Comparison of ENCODE assay signal across 21 cellular contexts in the genomic region with DNA sequence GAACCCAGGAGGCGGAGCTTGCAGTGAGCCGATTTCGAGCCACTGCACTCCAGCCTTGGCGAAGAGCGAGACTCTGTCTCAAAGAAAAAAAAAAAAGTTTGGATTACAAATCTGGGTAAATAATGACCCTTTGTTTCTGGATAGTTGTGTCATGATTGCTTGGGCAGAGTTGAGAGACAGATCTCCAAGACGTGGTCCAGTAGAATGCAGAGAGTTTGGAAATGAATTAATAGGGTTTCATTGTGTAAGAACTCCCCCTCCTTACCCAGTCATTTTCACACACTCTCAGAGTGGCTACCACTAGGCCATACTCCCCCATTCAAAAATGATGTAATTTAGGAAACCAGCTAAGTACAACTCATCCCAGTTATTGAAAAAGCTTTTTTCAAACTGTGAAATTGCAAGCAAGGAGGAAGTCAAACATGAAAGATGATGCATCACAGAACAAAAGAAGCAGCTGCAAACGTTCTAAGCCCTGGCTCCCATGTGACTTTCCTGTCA.
DNase-seq lines count a peak whose midpoint lies in the region; ATAC-seq, FAIRE-seq and TF ChIP-seq lines count a peak whose summit lies in the region.
"Had no signal": no experiment of that assay in that cellular context is flagged by ENCODE, and none has a peak within 500 bp of the region (broad histone marks: within the 10 kb centered on the region; RNA-seq: fewer than 3 reads in every experiment).

No MANE protein-coding gene starts in this region.

- no peak overlapping the region for H3K27ac ChIP-seq in gastroesophageal sphincter
- H3K27ac ChIP-seq: coronary artery, left lung had no signal

- ATAC-seq in Right ventricle myocardium superior (ENCODE audit: poor library complexity) (peak; percentile 67), gastroesophageal sphincter (peak; percentile 83), HG02852 (IDR thresholded peaks at IDR 0.05; ENCODE audit: unreplicated experiment) (no peak)
- ATAC-seq: activated naive CD8-positive, alpha-beta T cell treated with anti-CD3 and anti-CD28 coated beads, Interleukin-2, amount 50 U/mL, for 24 hours; left lung; natural killer cell treated with Interleukin-12 subunit alpha and Interleukin-12 subunit beta and Interleukin-15 and Interleukin-18, amount 100 ng/mL, for 72 hours had no signal

- TF ChIP-seq EP300 in gastroesophageal sphincter (IDR thresholded peaks at IDR 0.05): no peak

- H3K9me3 ChIP-seq in gastroesophageal sphincter: peaks cover 0 to 19% (median 0%) of the 10 kb centered on the region in 3 donors

- no peaks in the 10 kb centered on the region for H3K4me1 ChIP-seq in gastroesophageal sphincter
- H3K4me1 ChIP-seq: left lung had no signal

- in situ Hi-C loops in SK-MEL-5 (cut with HindIII; ENCODE audit: low pct_unique_long_range_greater_than_20kb, low sequenced_read_pairs): no loop called here

- TF ChIP-seq POLR2A in gastroesophageal sphincter (IDR thresholded peaks at IDR 0.05): no peak

- WGBS in gastroesophageal sphincter (ENCODE audit: low coverage in 1 of 2), 2 donors: 53 to 58% methylated on average over 3 to 7 of the region's 7 CpGs

- no peaks in the 10 kb centered on the region for H3K27me3 ChIP-seq in gastroesophageal sphincter
- H3K27me3 ChIP-seq: left lung had no signal

- no peak for FAIRE-seq in HTR-8/SVneo (lab: Jason Lieb, UNC)

- no peaks in the 10 kb centered on the region for H3K36me3 ChIP-seq in gastroesophageal sphincter
- H3K36me3 ChIP-seq: left lung had no signal

- no peak for TF ChIP-seq CTCF in gastroesophageal sphincter (IDR thresholded peaks at IDR 0.05)

- intact Hi-C loops in Right ventricle myocardium superior (cut with DNase I): no loop called here
- intact Hi-C loops in cardiac septum (cut with DNase I): no loop called here

- no peak overlapping the region for H3K4me3 ChIP-seq in gastroesophageal sphincter
- H3K4me3 ChIP-seq: coronary artery, left lung had no signal

- DNase-seq in Right ventricle myocardium superior (peak; percentile 43), cardiac septum (ENCODE audit: low spot score) (no peak), SK-MEL-5 (ENCODE audit: low read depth, low spot score) (peak; percentile 51), superior temporal gyrus (ENCODE audit: extremely low spot score) (peak; percentile 74), HTR-8/SVneo (ENCODE audit: insufficient read length, low spot score) (no peak), HUDEP-2 (lab: John Stamatoyannopoulos, UW; ENCODE audit: unreplicated experiment in 76 of 76) (no peak)
- DNase-seq: activated CD4-positive, alpha-beta T cell treated with anti-CD3 and anti-CD28 coated beads, Interleukin-2, amount 10 ng/mL, durations not matched to agents 24 days and 14 days; activated naive CD8-positive, alpha-beta T cell treated with anti-CD3 and anti-CD28 coated beads, Interleukin-2, amount 50 U/mL, for 24 hours; activated T-cell treated with anti-CD3 and anti-CD28 coated beads for 4 hours; DMS153; left lung; NCI-H2081 treated with DMSO at 0.1 percent for 48 hours; NCI-H82; SHP77; stimulated activated CD4-positive, alpha-beta T cell treated with anti-CD3 and anti-CD28 coated beads, Interleukin-4, amount 100 ng/mL, for 4 hours; T-helper 9 cell; trophoblast cell had no signal

Comparison
In these comparisons a context has a peak if more than half of its experiments do, and no peak if none do; other contexts are left out.
1. DNase-seq: peak in Right ventricle myocardium superior (single experiment), SK-MEL-5 (single experiment) and superior temporal gyrus (single experiment); none in cardiac septum (single experiment), HTR-8/SVneo (single experiment) and HUDEP-2 (0 of 76).